In genomic region chr13:81017525-81018152, GRCh38 we compare ENCODE assay signal across 9 cellular contexts.
DNase-seq lines count a peak whose midpoint lies in the region; ATAC-seq and TF ChIP-seq lines count a peak whose summit lies in the region.
"Had no signal": no experiment of that assay in that cellular context is flagged by ENCODE, and none has a peak within 500 bp of the region (broad histone marks: within the 10 kb centered on the region; RNA-seq: fewer than 3 reads in every experiment).

No MANE protein-coding gene starts in this region.

- no peak overlapping the region for H3K27ac Mint-ChIP-seq in activated naive CD4-positive, alpha-beta T cell treated with anti-CD3 and anti-CD28 coated beads, Interleukin-2, amount 10 ng/mL, durations not matched to agents 7 days and 5 days
- H3K27ac Mint-ChIP-seq: dendritic cell treated with granulocyte-macrophage colony-stimulating factor and Interleukin-4, amounts not matched to agents 40 ng/mL and 50 ng/mL, for 4 days had no signal

- H3K9ac ChIP-seq in NT2/D1 (ENCODE audit: insufficient read length, low read depth), result no peak overlapping the region

- no peaks in the 10 kb centered on the region for H3K36me3 ChIP-seq in NT2/D1 (ENCODE audit: insufficient read depth, insufficient read length, low read length)
- no peaks in the 10 kb centered on the region for H3K36me3 ChIP-seq in WERI-Rb-1

- H3K4me1 ChIP-seq in NT2/D1 (ENCODE audit: insufficient read depth, insufficient read length), result no peaks in the 10 kb centered on the region

- peak overlapping the region in 1 of 59 donors; percentile 58 for H3K27ac ChIP-seq in dorsolateral prefrontal cortex
- no peak overlapping the region for H3K27ac ChIP-seq in WERI-Rb-1

- DNase-seq in A172 (ENCODE audit: low spot score) (peak; percentile 54), NT2/D1 (ENCODE audit: low read depth, low spot score) (peak; percentile 15), dorsolateral prefrontal cortex (no peak), midbrain (lab: John Stamatoyannopoulos, UW) (peak; percentile 65), WERI-Rb-1 (no peak)
- DNase-seq in activated naive CD4-positive, alpha-beta T cell treated with anti-CD3 and anti-CD28 coated beads, Interleukin-2, amount 10 ng/mL, durations not matched to agents 7 days and 5 days, result no peak

- no peak overlapping the region for H3K4me3 ChIP-seq in NT2/D1 (ENCODE audit: insufficient read length, low read depth)
- peak overlapping the region in 54 of 59 donors; percentile 3 to 63 (median 44) for H3K4me3 ChIP-seq in dorsolateral prefrontal cortex
- H3K4me3 ChIP-seq in WERI-Rb-1 (ENCODE audit: low read depth, low read length), result no peak overlapping the region

- H3K9me3 ChIP-seq in NT2/D1 (ENCODE audit: insufficient read depth, low read length), result no peaks in the 10 kb centered on the region
- H3K9me3 ChIP-seq in WERI-Rb-1 (ENCODE audit: severe bottlenecking), result no peaks in the 10 kb centered on the region

- H3K4me1 Mint-ChIP-seq in activated naive CD4-positive, alpha-beta T cell treated with anti-CD3 and anti-CD28 coated beads, Interleukin-2, amount 10 ng/mL, durations not matched to agents 7 days and 5 days, result no peaks in the 10 kb centered on the region

- H3K4me3 Mint-ChIP-seq in activated naive CD4-positive, alpha-beta T cell treated with anti-CD3 and anti-CD28 coated beads, Interleukin-2, amount 10 ng/mL, durations not matched to agents 7 days and 5 days, result no peak overlapping the region
- H3K4me3 Mint-ChIP-seq: dendritic cell treated with granulocyte-macrophage colony-stimulating factor and Interleukin-4, amounts not matched to agents 40 ng/mL and 50 ng/mL, for 4 days had no signal

- no peaks in the 10 kb centered on the region for H3K27me3 Mint-ChIP-seq in activated naive CD4-positive, alpha-beta T cell treated with anti-CD3 and anti-CD28 coated beads, Interleukin-2, amount 10 ng/mL, durations not matched to agents 7 days and 5 days
- H3K27me3 Mint-ChIP-seq: dendritic cell treated with granulocyte-macrophage colony-stimulating factor and Interleukin-4, amounts not matched to agents 40 ng/mL and 50 ng/mL, for 4 days had no signal

- peaks cover 7% of the 10 kb centered on the region for H3K9me3 Mint-ChIP-seq in activated naive CD4-positive, alpha-beta T cell treated with anti-CD3 and anti-CD28 coated beads, Interleukin-2, amount 10 ng/mL, durations not matched to agents 7 days and 5 days

- intact Hi-C loops in dorsolateral prefrontal cortex (cut with DNase I), result loop anchor here (2.0 to 5.0 kb wide), 3 partner anchors 37 to 675 kb away; partner anchors contain the start of gene SPRY2 (in 1 of the 2)

- TF ChIP-seq CTCF in dorsolateral prefrontal cortex (IDR thresholded peaks at IDR 0.05 in 54 of 56, conservative IDR thresholded peaks at IDR 0.05 in 2 of 56; ENCODE audit: low read depth in 1 of 56, partially characterized antibody in 56 of 56) (peak; percentile 4 to 87 (median 74)), WERI-Rb-1 (IDR thresholded peaks at IDR 0.05; ENCODE audit: low read depth, low read length) (no peak)

- H3K27me3 ChIP-seq in NT2/D1 (ENCODE audit: insufficient read depth, insufficient read length) (no peaks in the 10 kb centered on the region), dorsolateral prefrontal cortex (no peaks in the 10 kb centered on the region), WERI-Rb-1 (ENCODE audit: insufficient read depth, low read depth, severe bottlenecking) (no peaks in the 10 kb centered on the region)

- H3K36me3 Mint-ChIP-seq in activated naive CD4-positive, alpha-beta T cell treated with anti-CD3 and anti-CD28 coated beads, Interleukin-2, amount 10 ng/mL, durations not matched to agents 7 days and 5 days, result no peaks in the 10 kb centered on the region

- ATAC-seq in GM18498 (IDR thresholded peaks at IDR 0.05; ENCODE audit: unreplicated experiment) (peak; percentile 70), HG03571 (IDR thresholded peaks at IDR 0.05; ENCODE audit: unreplicated experiment) (peak; percentile 61)

- CTCF ChIA-PET in activated naive CD4-positive, alpha-beta T cell treated with anti-CD3 and anti-CD28 coated beads, Interleukin-2, amount 10 ng/mL, durations not matched to agents 7 days and 5 days (lab: Charles Lee), result interaction anchor here (0.6 to 1.8 kb wide), 4 partner anchors 38 to 1339 kb away, joined by 3 to 8 read pairs (median 5); no protein-coding TSS in a partner anchor

Comparison
In these comparisons a context has a peak if more than half of its experiments do, and no peak if none do; other contexts are left out.
1. DNase-seq: peak in A172 (single experiment), NT2/D1 (single experiment) and midbrain (single experiment); none in dorsolateral prefrontal cortex (0 of 10), activated naive CD4-positive, alpha-beta T cell treated with anti-CD3 and anti-CD28 coated beads, Interleukin-2, amount 10 ng/mL, durations not matched to agents 7 days and 5 days (single experiment) and WERI-Rb-1 (single experiment).
2. H3K4me3 ChIP-seq: peak in dorsolateral prefrontal cortex (54 of 59); none in NT2/D1 (single experiment) and WERI-Rb-1 (single experiment).